1 cellular context compared by ENCODE assay signal in the genomic region with DNA sequence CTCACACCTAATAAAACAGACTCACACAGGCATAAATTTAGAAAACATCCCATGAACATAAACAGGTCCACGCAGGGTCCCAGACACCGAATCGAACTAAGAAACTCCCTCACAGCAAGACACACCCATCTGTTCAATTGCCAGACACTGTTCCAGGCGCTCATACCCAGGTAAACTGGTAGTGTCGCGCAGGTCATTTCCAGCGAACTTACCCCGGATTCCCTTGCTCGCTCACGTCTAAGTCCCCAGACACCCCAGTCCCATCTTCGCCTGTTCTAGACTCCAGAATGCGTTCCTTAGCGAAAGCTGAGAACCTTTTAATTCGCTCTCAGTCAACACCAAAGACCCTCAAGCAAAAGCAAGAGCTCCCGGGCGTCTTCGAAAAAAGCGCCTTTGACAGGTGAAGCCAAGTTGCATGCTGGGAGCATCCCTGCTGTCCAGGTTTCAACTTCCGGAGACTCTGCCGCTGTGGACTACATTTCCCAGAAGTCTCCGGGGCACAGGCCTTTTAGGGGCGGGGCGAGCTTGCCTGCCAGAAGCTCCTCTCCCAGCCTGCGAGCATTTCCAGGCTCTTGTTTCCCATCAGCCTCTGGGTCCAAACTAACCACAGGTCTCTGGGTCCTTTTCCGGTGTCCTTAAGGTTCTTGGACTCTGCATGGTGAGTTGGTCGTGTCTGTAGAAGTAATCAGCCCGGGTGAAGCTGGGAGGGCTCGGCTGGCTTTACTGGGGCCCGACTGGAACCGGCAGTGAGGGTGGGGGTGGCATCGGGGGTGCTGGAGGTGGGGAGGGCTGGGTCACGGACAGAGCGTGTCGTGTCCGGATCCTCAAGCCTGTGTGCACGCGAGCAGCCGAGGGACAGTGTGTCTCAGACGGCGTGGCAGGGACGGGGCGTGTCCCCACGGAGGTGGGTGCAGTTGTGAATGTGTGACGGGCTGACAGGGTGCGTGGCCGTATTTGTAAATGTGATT.
TF ChIP-seq lines count a peak whose summit lies in the region.

Gene ZNF283 (plus strand): TSS at position 535 of the 968 bp plus-strand sequence. CDS start 6,184 bp downstream, outside the sequence.

TF ChIP-seq in HEK293, 187 proteins besides CTCF, POLR2A, EP300 and RAD21 (continued from another document and continues in another):
- TF ChIP-seq, protein P1, sequence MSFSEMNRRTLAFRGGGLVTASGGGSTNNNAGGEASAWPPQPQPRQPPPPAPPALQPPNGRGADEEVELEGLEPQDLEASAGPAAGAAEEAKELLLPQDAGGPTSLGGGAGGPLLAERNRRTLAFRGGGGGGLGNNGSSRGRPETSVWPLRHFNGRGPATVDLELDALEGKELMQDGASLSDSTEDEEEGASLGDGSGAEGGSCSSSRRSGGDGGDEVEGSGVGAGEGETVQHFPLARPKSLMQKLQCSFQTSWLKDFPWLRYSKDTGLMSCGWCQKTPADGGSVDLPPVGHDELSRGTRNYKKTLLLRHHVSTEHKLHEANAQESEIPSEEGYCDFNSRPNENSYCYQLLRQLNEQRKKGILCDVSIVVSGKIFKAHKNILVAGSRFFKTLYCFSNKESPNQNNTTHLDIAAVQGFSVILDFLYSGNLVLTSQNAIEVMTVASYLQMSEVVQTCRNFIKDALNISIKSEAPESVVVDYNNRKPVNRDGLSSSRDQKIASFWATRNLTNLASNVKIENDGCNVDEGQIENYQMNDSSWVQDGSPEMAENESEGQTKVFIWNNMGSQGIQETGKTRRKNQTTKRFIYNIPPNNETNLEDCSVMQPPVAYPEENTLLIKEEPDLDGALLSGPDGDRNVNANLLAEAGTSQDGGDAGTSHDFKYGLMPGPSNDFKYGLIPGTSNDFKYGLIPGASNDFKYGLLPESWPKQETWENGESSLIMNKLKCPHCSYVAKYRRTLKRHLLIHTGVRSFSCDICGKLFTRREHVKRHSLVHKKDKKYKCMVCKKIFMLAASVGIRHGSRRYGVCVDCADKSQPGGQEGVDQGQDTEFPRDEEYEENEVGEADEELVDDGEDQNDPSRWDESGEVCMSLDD (tag by site-specific recombination; IDR thresholded peaks at IDR 0.05), result peak; percentile 54; the same call in 1 of the 2 replicates
- peak; percentile 38; the same call in 1 of the 2 replicates for TF ChIP-seq KLF8 (tag by site-specific recombination; IDR thresholded peaks at IDR 0.05)
- no peak for TF ChIP-seq ZNF221 (tag by site-specific recombination; IDR thresholded peaks at IDR 0.05; ENCODE audit: borderline replicate concordance)
- no peak for TF ChIP-seq ZNF792 (tag by site-specific recombination; IDR thresholded peaks at IDR 0.05)
- no peak for TF ChIP-seq ZNF473 (tag by site-specific recombination; IDR thresholded peaks at IDR 0.05)
- TF ChIP-seq SCRT2 (tag by site-specific recombination; IDR thresholded peaks at IDR 0.05), result peak; percentile 30; the same call in 1 of the 2 replicates
- TF ChIP-seq ZNF292 (tag by site-specific recombination; IDR thresholded peaks at IDR 0.05; ENCODE audit: borderline replicate concordance, low read depth), result no peak
- TF ChIP-seq ZNF155 (tag by site-specific recombination; IDR thresholded peaks at IDR 0.05), result 0 out of 2 replicates have a peak, but pooled peaks have one; percentile 36
- no peak; the same call in 1 of the 2 replicates for TF ChIP-seq ZFHX2 (tag by site-specific recombination; conservative IDR thresholded peaks at IDR 0.05)
- TF ChIP-seq ZNF707 (tag by site-specific recombination; IDR thresholded peaks at IDR 0.05), result no peak
- TF ChIP-seq ZFP37 (tag by site-specific recombination; IDR thresholded peaks at IDR 0.05), result 0 out of 2 replicates have a peak, but pooled peaks have one; percentile 60
- TF ChIP-seq ZNF610 (tag by site-specific recombination; IDR thresholded peaks at IDR 0.05; ENCODE audit: borderline replicate concordance), result no peak
- no peak for TF ChIP-seq ZNF302 (tag by site-specific recombination; IDR thresholded peaks at IDR 0.05; ENCODE audit: low read depth)
- TF ChIP-seq, protein P2, sequence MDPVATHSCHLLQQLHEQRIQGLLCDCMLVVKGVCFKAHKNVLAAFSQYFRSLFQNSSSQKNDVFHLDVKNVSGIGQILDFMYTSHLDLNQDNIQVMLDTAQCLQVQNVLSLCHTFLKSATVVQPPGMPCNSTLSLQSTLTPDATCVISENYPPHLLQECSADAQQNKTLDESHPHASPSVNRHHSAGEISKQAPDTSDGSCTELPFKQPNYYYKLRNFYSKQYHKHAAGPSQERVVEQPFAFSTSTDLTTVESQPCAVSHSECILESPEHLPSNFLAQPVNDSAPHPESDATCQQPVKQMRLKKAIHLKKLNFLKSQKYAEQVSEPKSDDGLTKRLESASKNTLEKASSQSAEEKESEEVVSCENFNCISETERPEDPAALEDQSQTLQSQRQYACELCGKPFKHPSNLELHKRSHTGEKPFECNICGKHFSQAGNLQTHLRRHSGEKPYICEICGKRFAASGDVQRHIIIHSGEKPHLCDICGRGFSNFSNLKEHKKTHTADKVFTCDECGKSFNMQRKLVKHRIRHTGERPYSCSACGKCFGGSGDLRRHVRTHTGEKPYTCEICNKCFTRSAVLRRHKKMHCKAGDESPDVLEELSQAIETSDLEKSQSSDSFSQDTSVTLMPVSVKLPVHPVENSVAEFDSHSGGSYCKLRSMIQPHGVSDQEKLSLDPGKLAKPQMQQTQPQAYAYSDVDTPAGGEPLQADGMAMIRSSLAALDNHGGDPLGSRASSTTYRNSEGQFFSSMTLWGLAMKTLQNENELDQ (tag by site-specific recombination; IDR thresholded peaks at IDR 0.05; ENCODE audit: low read depth), result no peak
- TF ChIP-seq ZBTB11 (tag by site-specific recombination; conservative IDR thresholded peaks at IDR 0.05; ENCODE audit: low read depth), result peak; percentile 78
- no peak for TF ChIP-seq ZNF394 (tag by site-specific recombination; IDR thresholded peaks at IDR 0.05; ENCODE audit: borderline replicate concordance)
- TF ChIP-seq ZNF529 (tag by site-specific recombination; IDR thresholded peaks at IDR 0.05; ENCODE audit: insufficient replicate concordance), result no peak
- no peak for TF ChIP-seq ZNF37A (tag by site-specific recombination; IDR thresholded peaks at IDR 0.05)
- no peak; the same call in 1 of the 2 replicates for TF ChIP-seq ZNF791 (tag by site-specific recombination; IDR thresholded peaks at IDR 0.05)
- no peak for TF ChIP-seq ZNF701 (tag by site-specific recombination; IDR thresholded peaks at IDR 0.05)
- TF ChIP-seq ZNF280D (tag by site-specific recombination; IDR thresholded peaks at IDR 0.05), result 0 out of 2 replicates have a peak, but pooled peaks have one; percentile 93
- TF ChIP-seq ZNF561 (tag by site-specific recombination; IDR thresholded peaks at IDR 0.05; ENCODE audit: borderline replicate concordance), result peak; percentile 73
- TF ChIP-seq ZSCAN5A (tag by site-specific recombination; IDR thresholded peaks at IDR 0.05), result no peak
- 0 out of 2 replicates have a peak, but pooled peaks have one; percentile 41 for TF ChIP-seq ZBTB48 (tag by site-specific recombination; IDR thresholded peaks at IDR 0.05)
- no peak for TF ChIP-seq ZNF549 (tag by site-specific recombination; IDR thresholded peaks at IDR 0.05)
- no peak; the same call in 1 of the 2 replicates for TF ChIP-seq ZNF843 (tag by site-specific recombination; IDR thresholded peaks at IDR 0.05)
- no peak for TF ChIP-seq SALL2 (tag by site-specific recombination; IDR thresholded peaks at IDR 0.05; ENCODE audit: borderline replicate concordance)
- peak; percentile 83 for TF ChIP-seq ZNF777 (tag by site-specific recombination; IDR thresholded peaks at IDR 0.05; ENCODE audit: borderline replicate concordance)
- TF ChIP-seq ZSCAN23 (tag by site-specific recombination; IDR thresholded peaks at IDR 0.05), result no peak
- TF ChIP-seq ATF2 (tag by site-specific recombination; IDR thresholded peaks at IDR 0.05; ENCODE audit: low read depth), result no peak
- peak; percentile 63; the same call in 1 of the 2 replicates for TF ChIP-seq REPIN1 (tag by site-specific recombination; IDR thresholded peaks at IDR 0.05; ENCODE audit: low read depth)
- TF ChIP-seq ZNF335 (tag by site-specific recombination; conservative IDR thresholded peaks at IDR 0.05), result peak; percentile 98
- TF ChIP-seq MEIS1 (CRISPR knock-in tag; IDR thresholded peaks at IDR 0.05; ENCODE audit: borderline replicate concordance), result no peak
- no peak for TF ChIP-seq ZNF311 (tag by site-specific recombination; IDR thresholded peaks at IDR 0.05; ENCODE audit: borderline replicate concordance)
- TF ChIP-seq KLF7 (tag by site-specific recombination; IDR thresholded peaks at IDR 0.05; ENCODE audit: borderline replicate concordance), result no peak; the same call in 1 of the 2 replicates
- no peak for TF ChIP-seq EGR2 (tag by site-specific recombination; IDR thresholded peaks at IDR 0.05; ENCODE audit: low read depth)
